Comparison of ENCODE assay signal across 1 cellular context in the genomic region with DNA sequence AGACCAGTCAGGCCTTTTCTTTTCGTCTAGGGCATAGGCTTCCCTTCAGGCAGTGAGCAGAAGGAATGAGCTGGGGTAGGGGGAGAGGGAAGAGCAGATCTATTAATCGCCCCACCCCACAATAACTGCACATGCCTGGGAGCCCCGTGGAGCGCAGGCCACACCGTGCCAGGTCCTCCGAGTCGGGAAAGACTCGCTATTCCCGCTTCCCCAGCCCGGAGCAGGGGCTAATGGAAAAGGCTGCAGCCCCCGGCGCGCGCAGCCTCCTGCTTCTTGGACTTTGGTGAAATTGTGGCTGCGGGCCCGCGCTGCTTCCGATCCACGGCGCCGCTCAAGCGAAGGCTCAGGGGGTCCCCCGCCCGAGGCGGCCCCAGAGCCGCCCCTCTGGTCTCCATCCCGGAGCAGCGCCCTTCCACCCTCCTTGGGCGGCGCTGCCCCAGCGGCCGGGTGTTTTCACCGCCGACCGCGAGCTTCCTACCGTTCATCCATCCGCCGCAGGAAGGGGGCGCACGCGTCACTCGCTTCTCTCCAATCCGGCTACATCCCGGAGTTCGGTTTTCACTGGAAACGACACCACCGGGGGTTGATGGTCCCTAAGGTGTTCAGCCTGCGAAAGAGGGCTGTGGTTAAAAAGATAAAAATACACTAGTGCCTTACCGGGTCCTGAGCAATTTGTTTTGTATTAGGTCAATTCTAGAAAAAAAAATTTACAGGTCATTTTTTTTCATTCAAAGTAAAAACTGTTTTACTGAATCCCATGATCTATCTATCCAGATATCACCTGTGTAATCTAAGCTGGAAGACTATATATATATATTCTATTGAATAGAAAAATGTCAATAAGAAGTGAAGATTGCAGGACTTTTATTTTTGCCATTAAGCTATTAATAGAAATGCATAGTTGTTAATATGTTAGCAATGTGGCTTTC.
TF ChIP-seq lines count a peak whose summit lies in the region.

No MANE protein-coding gene starts in this region.

TF ChIP-seq in HCT116, 20 proteins besides CTCF, POLR2A, EP300 and RAD21 (continued from another document):
- TF ChIP-seq SIN3A (IDR thresholded peaks at IDR 0.05; ENCODE audit: low read depth) (no peak), TCF7L2 (IDR thresholded peaks at IDR 0.05; ENCODE audit: borderline replicate concordance, extremely low read depth, insufficient read depth, insufficient read length) (no peak), ZFX (IDR thresholded peaks at IDR 0.05) (no peak), SP1 (IDR thresholded peaks at IDR 0.05; ENCODE audit: low read depth) (no peak), ZNF274 (IDR thresholded peaks at IDR 0.05; ENCODE audit: low read depth, low read length) (no peak), YY1 (IDR thresholded peaks at IDR 0.05; ENCODE audit: extremely low read depth, insufficient replicate concordance, low read depth, low read length) (no peak), CBX3 (IDR thresholded peaks at IDR 0.05; ENCODE audit: low read depth) (no peak)
- TF ChIP-seq, protein P1, sequence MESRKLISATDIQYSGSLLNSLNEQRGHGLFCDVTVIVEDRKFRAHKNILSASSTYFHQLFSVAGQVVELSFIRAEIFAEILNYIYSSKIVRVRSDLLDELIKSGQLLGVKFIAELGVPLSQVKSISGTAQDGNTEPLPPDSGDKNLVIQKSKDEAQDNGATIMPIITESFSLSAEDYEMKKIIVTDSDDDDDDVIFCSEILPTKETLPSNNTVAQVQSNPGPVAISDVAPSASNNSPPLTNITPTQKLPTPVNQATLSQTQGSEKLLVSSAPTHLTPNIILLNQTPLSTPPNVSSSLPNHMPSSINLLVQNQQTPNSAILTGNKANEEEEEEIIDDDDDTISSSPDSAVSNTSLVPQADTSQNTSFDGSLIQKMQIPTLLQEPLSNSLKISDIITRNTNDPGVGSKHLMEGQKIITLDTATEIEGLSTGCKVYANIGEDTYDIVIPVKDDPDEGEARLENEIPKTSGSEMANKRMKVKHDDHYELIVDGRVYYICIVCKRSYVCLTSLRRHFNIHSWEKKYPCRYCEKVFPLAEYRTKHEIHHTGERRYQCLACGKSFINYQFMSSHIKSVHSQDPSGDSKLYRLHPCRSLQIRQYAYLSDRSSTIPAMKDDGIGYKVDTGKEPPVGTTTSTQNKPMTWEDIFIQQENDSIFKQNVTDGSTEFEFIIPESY (IDR thresholded peaks at IDR 0.05; ENCODE audit: extremely low read depth, insufficient replicate concordance, low read length), result no peak
